8 cellular contexts compared by ENCODE assay signal in the genomic region with DNA sequence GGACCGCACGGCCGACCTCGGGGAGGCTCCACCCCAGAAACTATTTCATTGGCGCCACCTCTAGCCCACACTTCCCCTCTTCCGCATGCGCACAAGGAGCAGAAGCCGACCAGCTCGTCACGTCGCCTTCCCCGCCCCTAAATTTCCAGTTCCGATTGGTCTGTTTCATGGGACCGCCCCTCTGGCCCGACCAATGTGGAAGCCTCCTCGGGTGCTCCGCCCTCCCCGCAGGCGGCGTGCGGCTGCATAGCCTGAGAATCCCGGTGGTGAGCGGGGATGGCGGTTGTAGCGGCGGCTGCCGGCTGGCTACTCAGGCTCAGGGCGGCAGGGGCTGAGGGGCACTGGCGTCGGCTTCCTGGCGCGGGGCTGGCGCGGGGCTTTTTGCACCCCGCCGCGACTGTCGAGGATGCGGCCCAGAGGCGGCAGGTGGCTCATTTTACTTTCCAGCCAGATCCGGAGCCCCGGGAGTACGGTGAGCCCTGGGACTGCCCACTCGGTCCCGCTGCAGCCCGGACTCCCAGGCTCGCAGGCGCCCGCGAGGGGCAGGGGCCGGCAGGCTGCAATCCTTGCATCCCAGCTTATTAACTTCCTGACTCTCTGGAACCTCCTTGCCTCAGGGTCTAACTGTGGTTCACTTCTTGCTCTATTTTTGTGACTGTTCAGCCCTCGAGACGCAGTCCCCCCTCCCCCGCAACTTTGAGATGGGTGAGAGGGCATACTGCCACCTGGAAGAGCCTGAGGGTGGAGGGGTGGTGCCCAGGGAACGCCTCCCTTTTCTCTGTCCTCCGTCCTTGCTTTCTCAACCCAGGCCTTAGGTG. TPM values are rescaled to one million over a fixed set of nuclear protein-coding genes. Genes with fewer than 3 reads are reported as not detected.
DNase-seq lines count a peak whose midpoint lies in the region; ATAC-seq and TF ChIP-seq lines count a peak whose summit lies in the region.

A gene (plus strand): TSS at position 254 of the 818 bp plus-strand sequence. CDS start 23 bp downstream, at position 277.

- H3K9me3 Mint-ChIP-seq in GM23338 (peaks cover 2% of the 10 kb centered on the region; the same call in 1 of the 3 replicates), naive B cell (no peaks in the 10 kb centered on the region)
- H3K9me3 Mint-ChIP-seq in stimulated activated memory B cell treated with anti-CD40 and anti-IgM and Interleukin-4, amounts not matched to agents 10 μg/mL and 1 μg/mL and 100 μg/mL, for 72 hours = no peaks in the 10 kb centered on the region

- H3K27ac Mint-ChIP-seq in GM23338 = peak within 1 kb of the TSS; percentile 99
- H3K27ac Mint-ChIP-seq in naive B cell = peak within 1 kb of the TSS; percentile 27 to 95 (median 85)
- peak within 1 kb of the TSS; percentile 90 for H3K27ac Mint-ChIP-seq in stimulated activated memory B cell treated with anti-CD40 and anti-IgM and Interleukin-4, amounts not matched to agents 10 μg/mL and 1 μg/mL and 100 μg/mL, for 72 hours

- peak; percentile 98 for ATAC-seq in GM23338
- ATAC-seq in naive B cell (ENCODE audit: low read depth in 2 of 2) = peak; percentile 96
- peak; percentile 100 for ATAC-seq in stimulated activated memory B cell treated with anti-CD40 and anti-IgM and Interleukin-4, amounts not matched to agents 10 μg/mL and 1 μg/mL and 100 μg/mL, for 72 hours

- DNase-seq in GM23338 (ENCODE audit: low spot score) (peak; percentile 99), LHCN-M2 (ENCODE audit: low read depth) (peak; percentile 98), RPMI8226 (peak; percentile 97), fibroblast of gingiva (ENCODE audit: low read depth) (peak; percentile 98), naive B cell (peak; percentile 98)
- peak; percentile 92 to 94 for DNase-seq in activated T-helper 1 cell treated with anti-CD3 and anti-CD28 coated beads, Interleukin-2, amount 50 U/mL, for 16 hours (ENCODE audit: low read depth in 1 of 2, low spot score in 1 of 2)

- H3K27me3 Mint-ChIP-seq in GM23338 (ENCODE audit: insufficient read depth, low read depth, poor library complexity) (peaks cover 6% of the 10 kb centered on the region), naive B cell (peaks cover 14 to 29% (median 21%) of the 10 kb centered on the region in 3 donors)
- H3K27me3 Mint-ChIP-seq in stimulated activated memory B cell treated with anti-CD40 and anti-IgM and Interleukin-4, amounts not matched to agents 10 μg/mL and 1 μg/mL and 100 μg/mL, for 72 hours = peaks cover 18% of the 10 kb centered on the region

- H3K36me3 ChIP-seq in DOHH2 (ENCODE audit: control insufficient read depth, low read length) = no peaks in the 10 kb centered on the region
- H3K36me3 ChIP-seq in GM23338 (ENCODE audit: insufficient read depth) = no peaks in the 10 kb centered on the region

- H3K36me3 Mint-ChIP-seq in GM23338 (ENCODE audit: low read depth) (peaks cover 6% of the 10 kb centered on the region), naive B cell (peaks cover 0 to 12% of the 10 kb centered on the region in 2 donors)
- no peaks in the 10 kb centered on the region for H3K36me3 Mint-ChIP-seq in stimulated activated memory B cell treated with anti-CD40 and anti-IgM and Interleukin-4, amounts not matched to agents 10 μg/mL and 1 μg/mL and 100 μg/mL, for 72 hours

- H3K4me2 ChIP-seq in DOHH2 (ENCODE audit: low read length) = peak within 1 kb of the TSS; percentile 83
- peak within 1 kb of the TSS; percentile 81 for H3K4me2 ChIP-seq in GM23338

- TF ChIP-seq CTCF in DOHH2 (IDR thresholded peaks at IDR 0.05; ENCODE audit: low read depth, low read length, poor library complexity, severe bottlenecking) (no peak), GM23338 (conservative IDR thresholded peaks at IDR 0.05; ENCODE audit: low read depth in 2 of 2) (no peak)

- H3K4me1 Mint-ChIP-seq in GM23338 = peaks cover 32% of the 10 kb centered on the region
- H3K4me1 Mint-ChIP-seq in naive B cell = peaks cover 12 to 22% (median 20%) of the 10 kb centered on the region in 3 donors
- peaks cover 21% of the 10 kb centered on the region for H3K4me1 Mint-ChIP-seq in stimulated activated memory B cell treated with anti-CD40 and anti-IgM and Interleukin-4, amounts not matched to agents 10 μg/mL and 1 μg/mL and 100 μg/mL, for 72 hours

- H3K9me2 ChIP-seq in DOHH2 (replicated peaks; ENCODE audit: control insufficient read depth, low read length) (no peaks in the 10 kb centered on the region), GM23338 (ENCODE audit: insufficient read depth) (no peaks in the 10 kb centered on the region)

- no peaks in the 10 kb centered on the region for H3K9me3 ChIP-seq in DOHH2 (ENCODE audit: control insufficient read depth, insufficient read depth, low read length)

- peak within 1 kb of the TSS; percentile 99 for H3K4me3 Mint-ChIP-seq in GM23338
- peak within 1 kb of the TSS; percentile 86 to 96 (median 94) for H3K4me3 Mint-ChIP-seq in naive B cell
- H3K4me3 Mint-ChIP-seq in stimulated activated memory B cell treated with anti-CD40 and anti-IgM and Interleukin-4, amounts not matched to agents 10 μg/mL and 1 μg/mL and 100 μg/mL, for 72 hours = peak within 1 kb of the TSS; percentile 98

- peaks cover 14% of the 10 kb centered on the region for H3K4me1 ChIP-seq in DOHH2 (ENCODE audit: control insufficient read depth, low read length)
- H3K4me1 ChIP-seq in GM23338 (ENCODE audit: insufficient read depth) = peaks cover 24% of the 10 kb centered on the region

- H3K4me3 ChIP-seq in DOHH2 (ENCODE audit: low read length) = peak within 1 kb of the TSS; percentile 79
- peak within 1 kb of the TSS; percentile 86 for H3K4me3 ChIP-seq in GM23338

- H3F3A ChIP-seq in DOHH2 (ENCODE audit: control insufficient read depth, insufficient read depth) (no peaks in the 10 kb centered on the region), GM23338 (replicated peaks; ENCODE audit: low read depth) (no peaks in the 10 kb centered on the region)

- peak within 1 kb of the TSS; percentile 91 for H2AFZ ChIP-seq in GM23338

- H3K79me2 ChIP-seq in DOHH2 (ENCODE audit: control insufficient read depth, low read length) = peaks cover 16% of the 10 kb centered on the region
- peaks cover 42% of the 10 kb centered on the region for H3K79me2 ChIP-seq in GM23338 (replicated peaks; ENCODE audit: insufficient read depth)

- H4K20me1 ChIP-seq in DOHH2 (ENCODE audit: control insufficient read depth, insufficient read depth, low read depth, low read length) (no peaks in the 10 kb centered on the region), GM23338 (replicated peaks; ENCODE audit: insufficient read depth) (peaks cover 7% of the 10 kb centered on the region)

- no peak within 1 kb of the TSS; the same call in 1 of the 2 replicates for H3K27ac ChIP-seq in DOHH2 (ENCODE audit: low read depth, low read length)
- peak within 1 kb of the TSS; percentile 93 for H3K27ac ChIP-seq in GM23338 (ENCODE audit: low read depth)

- H3K27me3 ChIP-seq in DOHH2 (ENCODE audit: control insufficient read depth, low read length) = no peaks in the 10 kb centered on the region
- no peaks in the 10 kb centered on the region for H3K27me3 ChIP-seq in GM23338 (ENCODE audit: insufficient read depth)

TF ChIP-seq in GM23338, 12 proteins besides CTCF, POLR2A, EP300 and RAD21 (continues in another document):
- TF ChIP-seq NANOG (IDR thresholded peaks at IDR 0.05; ENCODE audit: borderline replicate concordance) = no peak
- TF ChIP-seq EZH2phosphoT487 (IDR thresholded peaks at IDR 0.05; ENCODE audit: unreplicated experiment) = no peak
- TF ChIP-seq EZH2 (IDR thresholded peaks at IDR 0.05; ENCODE audit: low read depth, unreplicated experiment) = no peak
- peak; percentile 63; the same call in 1 of the 2 replicates for TF ChIP-seq CREB1 (CRISPR knock-in tag; IDR thresholded peaks at IDR 0.05; ENCODE audit: low read depth)
- no peak for TF ChIP-seq JUNB (IDR thresholded peaks at IDR 0.05; ENCODE audit: unreplicated experiment)
- peak; percentile 98 for TF ChIP-seq POLR2AphosphoS5 (IDR thresholded peaks at IDR 0.05; ENCODE audit: low read depth)
- TF ChIP-seq, protein P1, sequence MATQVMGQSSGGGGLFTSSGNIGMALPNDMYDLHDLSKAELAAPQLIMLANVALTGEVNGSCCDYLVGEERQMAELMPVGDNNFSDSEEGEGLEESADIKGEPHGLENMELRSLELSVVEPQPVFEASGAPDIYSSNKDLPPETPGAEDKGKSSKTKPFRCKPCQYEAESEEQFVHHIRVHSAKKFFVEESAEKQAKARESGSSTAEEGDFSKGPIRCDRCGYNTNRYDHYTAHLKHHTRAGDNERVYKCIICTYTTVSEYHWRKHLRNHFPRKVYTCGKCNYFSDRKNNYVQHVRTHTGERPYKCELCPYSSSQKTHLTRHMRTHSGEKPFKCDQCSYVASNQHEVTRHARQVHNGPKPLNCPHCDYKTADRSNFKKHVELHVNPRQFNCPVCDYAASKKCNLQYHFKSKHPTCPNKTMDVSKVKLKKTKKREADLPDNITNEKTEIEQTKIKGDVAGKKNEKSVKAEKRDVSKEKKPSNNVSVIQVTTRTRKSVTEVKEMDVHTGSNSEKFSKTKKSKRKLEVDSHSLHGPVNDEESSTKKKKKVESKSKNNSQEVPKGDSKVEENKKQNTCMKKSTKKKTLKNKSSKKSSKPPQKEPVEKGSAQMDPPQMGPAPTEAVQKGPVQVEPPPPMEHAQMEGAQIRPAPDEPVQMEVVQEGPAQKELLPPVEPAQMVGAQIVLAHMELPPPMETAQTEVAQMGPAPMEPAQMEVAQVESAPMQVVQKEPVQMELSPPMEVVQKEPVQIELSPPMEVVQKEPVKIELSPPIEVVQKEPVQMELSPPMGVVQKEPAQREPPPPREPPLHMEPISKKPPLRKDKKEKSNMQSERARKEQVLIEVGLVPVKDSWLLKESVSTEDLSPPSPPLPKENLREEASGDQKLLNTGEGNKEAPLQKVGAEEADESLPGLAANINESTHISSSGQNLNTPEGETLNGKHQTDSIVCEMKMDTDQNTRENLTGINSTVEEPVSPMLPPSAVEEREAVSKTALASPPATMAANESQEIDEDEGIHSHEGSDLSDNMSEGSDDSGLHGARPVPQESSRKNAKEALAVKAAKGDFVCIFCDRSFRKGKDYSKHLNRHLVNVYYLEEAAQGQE (IDR thresholded peaks at IDR 0.05; ENCODE audit: unreplicated experiment) = no peak
- TF ChIP-seq, protein P2, sequence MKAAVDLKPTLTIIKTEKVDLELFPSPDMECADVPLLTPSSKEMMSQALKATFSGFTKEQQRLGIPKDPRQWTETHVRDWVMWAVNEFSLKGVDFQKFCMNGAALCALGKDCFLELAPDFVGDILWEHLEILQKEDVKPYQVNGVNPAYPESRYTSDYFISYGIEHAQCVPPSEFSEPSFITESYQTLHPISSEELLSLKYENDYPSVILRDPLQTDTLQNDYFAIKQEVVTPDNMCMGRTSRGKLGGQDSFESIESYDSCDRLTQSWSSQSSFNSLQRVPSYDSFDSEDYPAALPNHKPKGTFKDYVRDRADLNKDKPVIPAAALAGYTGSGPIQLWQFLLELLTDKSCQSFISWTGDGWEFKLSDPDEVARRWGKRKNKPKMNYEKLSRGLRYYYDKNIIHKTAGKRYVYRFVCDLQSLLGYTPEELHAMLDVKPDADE (IDR thresholded peaks at IDR 0.05) = no peak

RNA-seq across cellular contexts. Expression of the gene that starts here (rescaled TPM):
- total RNA-seq in GM23338 (2014; rRNA removed; shearing (Covaris generic)) = 29.2 and 32.1 TPM in 2 replicates
- 39.0 and 42.7 TPM in 2 replicates for polyA plus RNA-seq in GM23338 (2016; fragmentation: Nextera tagmentation; extraction: Ambion mirVana)
- 32.2 and 33.6 TPM in 2 replicates for total RNA-seq in LHCN-M2 (2014; rRNA removed)
- 9.0 TPM for polyA plus RNA-seq in LHCN-M2 (2012)
- 10 to 100 TPM; 19.6 to 38.0 (median 24.4) TPM for polyA plus RNA-seq in naive B cell (ENCODE audit: low read depth in 6 of 6)
